8 cellular contexts compared by ENCODE assay signal in genomic region chrX:57121162-57121741, GRCh38. TPM values are rescaled to one million over a fixed set of nuclear protein-coding genes. Genes with fewer than 3 reads are reported as not detected.
DNase-seq lines count a peak whose midpoint lies in the region; ATAC-seq, FAIRE-seq and TF ChIP-seq lines count a peak whose summit lies in the region.

Gene SPIN2B (minus strand): TSS chrX:57121548.

- no peaks in the 10 kb centered on the region for H3K4me1 ChIP-seq in rectal smooth muscle tissue (ENCODE audit: control insufficient read depth, insufficient read depth, low read length)

- no peaks in the 10 kb centered on the region for H3K9me3 ChIP-seq in T-helper 17 cell (ENCODE audit: control insufficient read depth, low read length, poor library complexity, severe bottlenecking)

- TF ChIP-seq POLR2A in GM12892 (IDR thresholded peaks at IDR 0.05; ENCODE audit: low read depth, low read length) = peak; percentile 83

- no peak within 1 kb of the TSS for H3K9ac ChIP-seq in rectal smooth muscle tissue (ENCODE audit: low read length)

- no peaks in the 10 kb centered on the region for H3K36me3 ChIP-seq in rectal smooth muscle tissue (ENCODE audit: control insufficient read depth, insufficient read depth, low read length)

- H3K4me3 Mint-ChIP-seq in T-helper 17 cell = peak within 1 kb of the TSS; percentile 95

- H3K27ac Mint-ChIP-seq in T-helper 17 cell = peak within 1 kb of the TSS; percentile 74

- H3K27me3 Mint-ChIP-seq in T-helper 17 cell = no peaks in the 10 kb centered on the region

- no peaks in the 10 kb centered on the region for H3K27me3 ChIP-seq in rectal smooth muscle tissue (ENCODE audit: control insufficient read depth, insufficient read depth, low read length)

- FAIRE-seq in GM12892 (lab: Jason Lieb, UNC) = peak; percentile 92

- H3K4me3 ChIP-seq in rectal smooth muscle tissue (ENCODE audit: low read length) = peak within 1 kb of the TSS; percentile 74

- DNase-seq in GM12892 (ENCODE audit: insufficient read length) (peak; percentile 69), NCI-H146 (lab: John Stamatoyannopoulos, UW) (peak; percentile 92), T-helper 17 cell (peak; percentile 46 to 62 (median 53)), hepatic stellate cell (ENCODE audit: low spot score) (peak; percentile 79), NCI-H187 (lab: John Stamatoyannopoulos, UW) (no peak)

- H3K36me3 Mint-ChIP-seq in T-helper 17 cell (ENCODE audit: low read depth) = peaks cover 5% of the 10 kb centered on the region

- H3K4me1 Mint-ChIP-seq in T-helper 17 cell = peaks cover 12% of the 10 kb centered on the region

- ATAC-seq in HG02840 (IDR thresholded peaks at IDR 0.05; ENCODE audit: low FRiP score, unreplicated experiment) (peak; percentile 99), T-helper 17 cell (peak; percentile 99)

- H3K27ac ChIP-seq in angular gyrus (ENCODE audit: low read depth, low read length) (peak within 1 kb of the TSS; percentile 56), rectal smooth muscle tissue (ENCODE audit: low read depth, low read length) (peak within 1 kb of the TSS; percentile 67)

RNA-seq across cellular contexts. Expression of gene SPIN2B, which starts in this region (rescaled TPM):
- polyA plus RNA-seq in GM12892 (2012; ENCODE audit: missing spikeins) = 5.9 TPM
- 1 to 10 TPM; 9.8 to 9.9 TPM for total RNA-seq in T-helper 17 cell

Comparison
In these comparisons a context has a peak if more than half of its experiments do, and no peak if none do; other contexts are left out.
1. DNase-seq: peak in GM12892 (single experiment), NCI-H146 (single experiment), T-helper 17 cell (3 of 3) and hepatic stellate cell (single experiment); none in NCI-H187 (0 of 2).